9 cellular contexts compared by ENCODE assay signal in the genomic region with DNA sequence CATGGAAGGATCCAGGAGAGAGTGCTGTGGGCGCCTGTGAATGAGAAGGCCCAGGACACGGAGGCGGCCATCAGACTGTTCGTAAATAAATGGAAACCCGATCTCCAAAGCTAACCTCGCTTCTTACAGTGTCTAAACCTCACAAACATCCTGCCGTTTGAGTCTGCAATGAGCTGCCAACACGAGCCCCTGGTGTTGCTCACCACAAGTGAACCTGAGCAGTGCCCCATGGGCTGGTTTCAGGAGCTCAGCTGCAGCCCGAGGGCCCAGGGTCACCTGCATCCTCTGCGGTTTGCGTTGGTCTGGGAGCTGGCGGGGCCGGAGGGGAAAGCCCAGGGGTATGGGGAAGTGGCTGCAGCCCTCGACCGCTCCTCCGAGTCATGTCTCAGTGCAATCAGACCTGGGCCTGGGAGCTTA. TPM values are rescaled to one million over a fixed set of nuclear protein-coding genes. Genes with fewer than 3 reads are reported as not detected.
DNase-seq lines count a peak whose midpoint lies in the region; ATAC-seq and TF ChIP-seq lines count a peak whose summit lies in the region.
"Had no signal": no experiment of that assay in that cellular context is flagged by ENCODE, and none has a peak within 500 bp of the region (broad histone marks: within the 10 kb centered on the region; RNA-seq: fewer than 3 reads in every experiment).

No MANE protein-coding gene starts in this region.

- H3K36me3 Mint-ChIP-seq in CD14-positive monocyte, result no peaks in the 10 kb centered on the region
- no peaks in the 10 kb centered on the region for H3K36me3 Mint-ChIP-seq in effector memory CD8-positive, alpha-beta T cell (ENCODE audit: insufficient read depth)
- no peaks in the 10 kb centered on the region for H3K36me3 Mint-ChIP-seq in osteocyte (ENCODE audit: unreplicated experiment)

- no peak for TF ChIP-seq CTCF in CD14-positive monocyte (IDR thresholded peaks at IDR 0.05)
- TF ChIP-seq CTCF in right atrium auricular region (IDR thresholded peaks at IDR 0.05), result no peak
- no peak for TF ChIP-seq CTCF in osteocyte (IDR thresholded peaks at IDR 0.05)

- peaks cover 0 to 4% (median 0%) of the 10 kb centered on the region in 7 donors for H3K9me3 Mint-ChIP-seq in CD14-positive monocyte
- no peaks in the 10 kb centered on the region for H3K9me3 Mint-ChIP-seq in effector memory CD8-positive, alpha-beta T cell
- H3K9me3 Mint-ChIP-seq in osteocyte (ENCODE audit: unreplicated experiment), result no peaks in the 10 kb centered on the region
- H3K9me3 Mint-ChIP-seq: activated T-cell treated with anti-CD3 and anti-CD28 coated beads, Interleukin-2, amount 50 U/mL, for 72 hours had no signal

- H3K27ac Mint-ChIP-seq in CD14-positive monocyte (peak overlapping the region in 6 of 7 donors; percentile 6 to 71 (median 50)), osteocyte (ENCODE audit: unreplicated experiment) (no peak overlapping the region)
- H3K27ac Mint-ChIP-seq in effector memory CD8-positive, alpha-beta T cell, result no peak overlapping the region
- H3K27ac Mint-ChIP-seq: activated T-cell treated with anti-CD3 and anti-CD28 coated beads, Interleukin-2, amount 50 U/mL, for 72 hours had no signal

- no peaks in the 10 kb centered on the region for H3K9me3 ChIP-seq in right atrium auricular region

- intact Hi-C loops in CD14-positive monocyte (cut with micrococcal nuclease), result no loop called here

- no peaks in the 10 kb centered on the region for H3K36me3 ChIP-seq in right atrium auricular region

- H3K4me1 Mint-ChIP-seq in CD14-positive monocyte (peaks cover 27% of the 10 kb centered on the region), osteocyte (ENCODE audit: unreplicated experiment) (peaks cover 8% of the 10 kb centered on the region)
- peaks cover 0 to 10% of the 10 kb centered on the region in 2 donors for H3K4me1 Mint-ChIP-seq in effector memory CD8-positive, alpha-beta T cell (ENCODE audit: low read depth in 2 of 2)

- H3K4me1 ChIP-seq in right atrium auricular region, result peaks cover 0 to 16% of the 10 kb centered on the region in 2 donors

- peaks cover 32 to 68% (median 43%) of the 10 kb centered on the region in 3 donors for H3K27me3 Mint-ChIP-seq in CD14-positive monocyte (ENCODE audit: low read depth in 3 of 3)
- H3K27me3 Mint-ChIP-seq in effector memory CD8-positive, alpha-beta T cell, result peaks cover 15 to 82% of the 10 kb centered on the region in 2 donors
- peaks cover 39% of the 10 kb centered on the region for H3K27me3 Mint-ChIP-seq in osteocyte (ENCODE audit: unreplicated experiment)

- peak overlapping the region; percentile 60 to 67 for H3K27ac ChIP-seq in right atrium auricular region

- H3K4me3 ChIP-seq in right atrium auricular region, result no peak overlapping the region

- peak overlapping the region; percentile 27 to 77 for H3K4me3 Mint-ChIP-seq in CD14-positive monocyte
- no peak overlapping the region for H3K4me3 Mint-ChIP-seq in effector memory CD8-positive, alpha-beta T cell
- no peak overlapping the region for H3K4me3 Mint-ChIP-seq in osteocyte (ENCODE audit: unreplicated experiment)
- H3K4me3 Mint-ChIP-seq: activated T-cell treated with anti-CD3 and anti-CD28 coated beads, Interleukin-2, amount 50 U/mL, for 72 hours had no signal

- peaks cover 0 to 6% of the 10 kb centered on the region in 2 donors for H3K27me3 ChIP-seq in right atrium auricular region

- DNase-seq in CD14-positive monocyte (ENCODE audit: low spot score), result peak; percentile 78
- DNase-seq in M059J (ENCODE audit: low read depth), result peak; percentile 33
- DNase-seq in right atrium auricular region (ENCODE audit: low spot score), result no peak
- DNase-seq in activated naive CD4-positive, alpha-beta T cell (lab: John Stamatoyannopoulos, UW), result no peak
- DNase-seq in effector memory CD8-positive, alpha-beta T cell, result no peak
- DNase-seq in osteocyte (ENCODE audit: extremely low spot score, unreplicated experiment), result no peak
- DNase-seq in activated CD4-positive, alpha-beta T cell treated with anti-CD3 and anti-CD28 coated beads for 1 hour, result no peak
- DNase-seq: activated T-cell treated with anti-CD3 and anti-CD28 coated beads, Interleukin-2, amount 50 U/mL, for 72 hours had no signal

- ATAC-seq in GM21447 (IDR thresholded peaks at IDR 0.05; ENCODE audit: unreplicated experiment), result peak; percentile 81
- ATAC-seq in effector memory CD8-positive, alpha-beta T cell (replicated peaks), result no peak
- ATAC-seq: activated T-cell treated with anti-CD3 and anti-CD28 coated beads, Interleukin-2, amount 50 U/mL, for 72 hours had no signal

RNA-seq across cellular contexts. Expression of gene RXRA, which starts 57.9 kb away (rescaled TPM):
- polyA plus RNA-seq in CD14-positive monocyte, result 10 to 100 TPM; 15.8 to 23.2 TPM
- total RNA-seq in M059J (2014; rRNA removed; shearing (Covaris generic)), result 12.5 and 22.6 TPM in 2 replicates
- total RNA-seq in right atrium auricular region (10 to 100 TPM; 34.5 to 50.8 TPM), osteocyte (76.4 and 82.2 TPM in 2 replicates)

Comparison
In these comparisons a context has a peak if more than half of its experiments do, and no peak if none do; other contexts are left out.
1. DNase-seq: peak in CD14-positive monocyte (single experiment) and M059J (single experiment); none in right atrium auricular region (single experiment), activated naive CD4-positive, alpha-beta T cell (0 of 4), effector memory CD8-positive, alpha-beta T cell (0 of 3), osteocyte (single experiment) and activated CD4-positive, alpha-beta T cell treated with anti-CD3 and anti-CD28 coated beads for 1 hour (single experiment).
2. H3K27ac Mint-ChIP-seq: peak in CD14-positive monocyte (6 of 7); none in effector memory CD8-positive, alpha-beta T cell (0 of 2) and osteocyte (single experiment).
3. H3K4me3 Mint-ChIP-seq: peak in CD14-positive monocyte (2 of 2); none in effector memory CD8-positive, alpha-beta T cell (0 of 2) and osteocyte (single experiment).